ENCODE assay signal across 1 cellular context in the genomic region with DNA sequence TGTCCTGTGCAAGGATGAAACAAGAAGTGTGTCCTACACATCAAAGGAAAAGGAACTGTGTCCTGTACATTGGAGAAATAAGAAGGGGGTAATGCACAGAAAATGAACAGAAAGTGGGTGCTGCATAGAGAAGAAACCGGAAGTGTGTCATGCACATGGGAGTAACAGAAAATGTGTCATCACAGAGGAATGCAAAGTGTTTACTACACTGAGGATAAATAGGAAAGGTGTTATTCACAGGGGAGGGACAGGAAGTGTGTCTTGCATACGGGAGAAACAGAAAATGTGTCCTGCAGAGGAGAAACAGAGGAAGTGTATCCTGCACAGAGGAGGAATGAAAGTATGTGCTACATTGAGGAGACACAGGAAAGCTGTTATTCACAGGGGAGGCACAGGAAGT.
TF ChIP-seq lines count a peak whose summit lies in the region.

No MANE protein-coding gene starts in this region.

TF ChIP-seq in endothelial cell of umbilical vein, 7 proteins besides CTCF, POLR2A, EP300 and RAD21:
- TF ChIP-seq POLR2AphosphoS5 (IDR thresholded peaks at IDR 0.05; ENCODE audit: insufficient read depth, low read depth, low read length) (no peak), FOS (IDR thresholded peaks at IDR 0.05; ENCODE audit: borderline replicate concordance, insufficient read depth, low read length) (no peak), JUN (IDR thresholded peaks at IDR 0.05; ENCODE audit: borderline replicate concordance, insufficient read depth, insufficient read length, low read depth) (no peak), GATA2 (IDR thresholded peaks at IDR 0.05; ENCODE audit: insufficient read depth, insufficient read length, low read depth, low read length) (no peak), MAX (IDR thresholded peaks at IDR 0.05; ENCODE audit: insufficient read depth, insufficient read length) (no peak), EZH2 (IDR thresholded peaks at IDR 0.05; ENCODE audit: borderline replicate concordance, low read depth, low read length, severe bottlenecking) (no peak), MYC (IDR thresholded peaks at IDR 0.05; ENCODE audit: low read depth, low read length) (no peak)
